1 cellular context compared by ENCODE assay signal in the genomic region with DNA sequence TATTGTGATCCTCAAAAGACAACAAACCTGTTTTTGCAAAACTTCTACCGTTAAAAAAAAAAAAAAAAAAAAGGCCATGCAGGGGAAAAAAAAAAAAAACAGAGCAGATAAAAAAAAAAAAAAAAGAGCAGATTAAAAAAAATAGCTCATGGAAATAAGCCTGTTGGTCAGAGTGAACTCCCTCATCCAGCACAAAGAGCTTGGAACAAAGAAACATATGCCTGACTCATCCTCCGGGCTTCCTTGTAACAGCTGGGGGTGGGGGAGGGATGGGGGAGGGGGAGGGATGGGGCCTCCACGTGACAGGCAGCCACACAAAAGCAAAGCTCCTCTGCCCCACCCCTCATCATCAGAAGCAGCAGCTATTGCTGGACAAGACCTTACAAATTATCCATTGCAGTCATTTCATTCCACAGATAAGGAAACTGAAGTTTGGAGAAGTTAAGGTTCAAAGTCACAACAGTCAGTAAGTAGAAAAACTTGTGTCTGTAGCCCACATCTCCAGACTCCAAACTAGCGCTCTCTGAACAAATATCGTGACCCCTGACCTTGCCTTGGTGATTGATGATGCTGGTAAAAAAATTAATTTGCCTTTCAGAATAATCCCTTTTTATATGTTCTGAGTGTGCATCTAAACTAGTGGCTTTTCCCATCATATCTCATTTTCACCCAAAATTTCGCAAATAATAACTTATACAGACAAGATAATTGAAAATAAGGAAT.
TF ChIP-seq lines count a peak whose summit lies in the region.

No MANE protein-coding gene starts in this region.

TF ChIP-seq in H1, 55 proteins besides CTCF, POLR2A, EP300 and RAD21 (continued from another document):
- TF ChIP-seq SRF (IDR thresholded peaks at IDR 0.05; ENCODE audit: low read depth, low read length) (no peak), TAF7 (optimal IDR thresholded peaks at IDR 0.05; ENCODE audit: borderline replicate concordance, low read depth, low read length) (no peak), JUND (IDR thresholded peaks at IDR 0.05; ENCODE audit: low read length) (peak; percentile 72), NRF1 (IDR thresholded peaks at IDR 0.05; ENCODE audit: low read depth, low read length) (no peak), SP2 (IDR thresholded peaks at IDR 0.05; ENCODE audit: low read length) (no peak), YY1 (IDR thresholded peaks at IDR 0.05; ENCODE audit: low read depth, low read length) (no peak), SP4 (IDR thresholded peaks at IDR 0.05; ENCODE audit: low read length) (no peak), KDM4A (IDR thresholded peaks at IDR 0.05; ENCODE audit: low read depth, low read length, severe bottlenecking) (no peak), RNF2 (IDR thresholded peaks at IDR 0.05; ENCODE audit: borderline replicate concordance, low read depth, low read length, missing control alignments, poor library complexity, severe bottlenecking) (no peak), GTF2F1 (IDR thresholded peaks at IDR 0.05; ENCODE audit: borderline replicate concordance, low read depth, low read length) (no peak), ATF2 (IDR thresholded peaks at IDR 0.05; ENCODE audit: low read length) (no peak), KDM5A (IDR thresholded peaks at IDR 0.05; ENCODE audit: low read length) (no peak), SIRT6 (IDR thresholded peaks at IDR 0.05; ENCODE audit: low read length) (no peak), HDAC2 (IDR thresholded peaks at IDR 0.05; ENCODE audit: borderline replicate concordance in 1 of 2, low read depth in 2 of 2, low read length in 2 of 2) (no peak), SIX5 (IDR thresholded peaks at IDR 0.05; ENCODE audit: low read depth, low read length) (no peak), KDM1A (IDR thresholded peaks at IDR 0.05; ENCODE audit: borderline replicate concordance, low read length) (no peak; the same call in 1 of the 2 replicates), ZNF274 (IDR thresholded peaks at IDR 0.05; ENCODE audit: borderline replicate concordance, extremely low read depth, low read length) (no peak), FOSL1 (IDR thresholded peaks at IDR 0.05; ENCODE audit: insufficient read depth, low read depth, low read length) (no peak), POU5F1 (IDR thresholded peaks at IDR 0.05; ENCODE audit: low read depth, low read length) (no peak), NANOG (IDR thresholded peaks at IDR 0.05; ENCODE audit: insufficient read depth, low read depth, low read length, poor library complexity, severe bottlenecking) (no peak), ASH2L (IDR thresholded peaks at IDR 0.05; ENCODE audit: low read length) (no peak), RXRA (IDR thresholded peaks at IDR 0.05; ENCODE audit: insufficient read depth, low read depth, low read length) (no peak), MAFK (IDR thresholded peaks at IDR 0.05; ENCODE audit: low read depth, low read length) (peak; percentile 40; the same call in 1 of the 2 replicates), GABPA (IDR thresholded peaks at IDR 0.05; ENCODE audit: borderline replicate concordance, insufficient read depth, low read length) (no peak), BCL11A (IDR thresholded peaks at IDR 0.05; ENCODE audit: low read depth in 2 of 2, low read length in 2 of 2) (no peak), BRCA1 (IDR thresholded peaks at IDR 0.05; ENCODE audit: low read depth, low read length) (no peak), TEAD4 (IDR thresholded peaks at IDR 0.05; ENCODE audit: low read depth, low read length) (no peak), MAX (IDR thresholded peaks at IDR 0.05) (peak; percentile 30), TCF12 (IDR thresholded peaks at IDR 0.05; ENCODE audit: low read depth, low read length) (no peak), ATF3 (IDR thresholded peaks at IDR 0.05; ENCODE audit: insufficient read depth, low read depth, low read length) (no peak), PHF8 (conservative IDR thresholded peaks at IDR 0.05; ENCODE audit: low read depth, low read length) (no peak), CREB1 (IDR thresholded peaks at IDR 0.05) (no peak), RBBP5 (IDR thresholded peaks at IDR 0.05; ENCODE audit: borderline replicate concordance, low read depth, low read length) (no peak), SAP30 (IDR thresholded peaks at IDR 0.05; ENCODE audit: insufficient read depth, insufficient replicate concordance, low read length) (no peak)
- TF ChIP-seq, protein P1, sequence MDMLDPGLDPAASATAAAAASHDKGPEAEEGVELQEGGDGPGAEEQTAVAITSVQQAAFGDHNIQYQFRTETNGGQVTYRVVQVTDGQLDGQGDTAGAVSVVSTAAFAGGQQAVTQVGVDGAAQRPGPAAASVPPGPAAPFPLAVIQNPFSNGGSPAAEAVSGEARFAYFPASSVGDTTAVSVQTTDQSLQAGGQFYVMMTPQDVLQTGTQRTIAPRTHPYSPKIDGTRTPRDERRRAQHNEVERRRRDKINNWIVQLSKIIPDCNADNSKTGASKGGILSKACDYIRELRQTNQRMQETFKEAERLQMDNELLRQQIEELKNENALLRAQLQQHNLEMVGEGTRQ (IDR thresholded peaks at IDR 0.05; ENCODE audit: low read length), result peak; percentile 60; the same call in 1 of the 2 replicates
